16 cellular contexts compared by ENCODE assay signal in genomic region chr14:52348796-52349195, GRCh38. TPM values are rescaled to one million over a fixed set of nuclear protein-coding genes. Genes with fewer than 3 reads are reported as not detected.
DNase-seq lines count a peak whose midpoint lies in the region; ATAC-seq, FAIRE-seq and TF ChIP-seq lines count a peak whose summit lies in the region.
"Had no signal": no experiment of that assay in that cellular context is flagged by ENCODE, and none has a peak within 500 bp of the region (broad histone marks: within the 10 kb centered on the region; RNA-seq: fewer than 3 reads in every experiment).

No MANE protein-coding gene starts in this region.

- H3K4me1 Mint-ChIP-seq in MCF 10A (ENCODE audit: insufficient read depth, unreplicated experiment) = peaks cover 25% of the 10 kb centered on the region
- peaks cover 51% of the 10 kb centered on the region for H3K4me1 Mint-ChIP-seq in activated T-helper 1 cell treated with anti-CD3 and anti-CD28 coated beads, Interleukin-12 subunit alpha, Interleukin-12 subunit beta, Interleukin-2, Interleukin-4 antibody, amounts not matched to agents 30 ng/mL and 10 ng/mL and 1 ng/mL, durations not matched to agents 14 hours and 24 hours and 36 hours (ENCODE audit: low read depth)
- H3K4me1 Mint-ChIP-seq: neural crest cell had no signal

- CTCF ChIA-PET in MCF 10A (lab: Yijun Ruan, JAX) = no interaction called here

- H3K4me3 ChIP-seq in breast epithelium (no peak overlapping the region), fibroblast of the aortic adventitia (ENCODE audit: low read depth, low read length) (no peak overlapping the region)
- H3K4me3 ChIP-seq: left ventricle myocardium inferior, uterus had no signal

- no peaks in the 10 kb centered on the region for H3K9me3 ChIP-seq in breast epithelium
- H3K9me3 ChIP-seq: left ventricle myocardium inferior, uterus had no signal

- DNase-seq in MCF 10A (ENCODE audit: unreplicated experiment) = no peak
- DNase-seq in breast epithelium (ENCODE audit: low spot score in 2 of 2) = no peak
- no peak for DNase-seq in activated T-helper 1 cell treated with anti-CD3 and anti-CD28 coated beads, Interleukin-12 subunit alpha, Interleukin-12 subunit beta, Interleukin-2, Interleukin-4 antibody, amounts not matched to agents 30 ng/mL and 10 ng/mL and 1 ng/mL, durations not matched to agents 14 hours and 24 hours and 36 hours (ENCODE audit: low spot score)
- peak; percentile 59 for DNase-seq in fibroblast of the aortic adventitia (ENCODE audit: low read depth)
- DNase-seq in urothelium cell line (ENCODE audit: low spot score) = no peak
- DNase-seq in superior temporal gyrus (ENCODE audit: extremely low spot score) = no peak
- DNase-seq: activated CD4-positive, alpha-beta T cell treated with anti-CD3 and anti-CD28 coated beads for 36 hours; glutamatergic neuron; KBM-7; left ventricle myocardium inferior; NCI-H187; uterus had no signal

- no peak for TF ChIP-seq CTCF in MCF 10A (IDR thresholded peaks at IDR 0.05; ENCODE audit: unreplicated experiment)
- no peak for TF ChIP-seq CTCF in breast epithelium (IDR thresholded peaks at IDR 0.05)
- TF ChIP-seq CTCF in fibroblast of the aortic adventitia (IDR thresholded peaks at IDR 0.05; ENCODE audit: insufficient read depth, low read length) = no peak

- intact Hi-C loops in MCF 10A (cut with micrococcal nuclease) (no loop called here), breast epithelium (cut with DNase I; ENCODE audit: low total_unique reads) (no loop called here)
- intact Hi-C loops in activated T-helper 1 cell treated with anti-CD3 and anti-CD28 coated beads, Interleukin-12 subunit alpha, Interleukin-12 subunit beta, Interleukin-2, Interleukin-4 antibody, amounts not matched to agents 30 ng/mL and 10 ng/mL and 1 ng/mL, durations not matched to agents 14 hours and 24 hours and 36 hours (cut with micrococcal nuclease) = no loop called here

- no peak for ATAC-seq in GM21529 (IDR thresholded peaks at IDR 0.05; ENCODE audit: unreplicated experiment)
- ATAC-seq in HG02571 (IDR thresholded peaks at IDR 0.05; ENCODE audit: unreplicated experiment) = no peak
- ATAC-seq: activated CD4-positive, alpha-beta T cell treated with anti-CD3 and anti-CD28 coated beads for 36 hours; activated T-helper 17 cell treated with anti-CD3 and anti-CD28 coated beads, Interleukin-2, amount 50 U/mL, for 72 hours had no signal

- no peaks in the 10 kb centered on the region for H3K9me3 Mint-ChIP-seq in MCF 10A (ENCODE audit: unreplicated experiment)
- H3K9me3 Mint-ChIP-seq in activated T-helper 1 cell treated with anti-CD3 and anti-CD28 coated beads, Interleukin-12 subunit alpha, Interleukin-12 subunit beta, Interleukin-2, Interleukin-4 antibody, amounts not matched to agents 30 ng/mL and 10 ng/mL and 1 ng/mL, durations not matched to agents 14 hours and 24 hours and 36 hours = peaks cover 12% of the 10 kb centered on the region
- H3K9me3 Mint-ChIP-seq: activated T-helper 17 cell treated with anti-CD3 and anti-CD28 coated beads, Interleukin-2, amount 50 U/mL, for 72 hours had no signal

- BruUV-seq in MCF 10A (replicated peaks; lab: Mats Ljungman, UMichigan) = no TSS peak

- no peak overlapping the region for H3K27ac ChIP-seq in breast epithelium
- H3K27ac ChIP-seq: left ventricle myocardium inferior, uterus had no signal

- H3K4me3 Mint-ChIP-seq in MCF 10A (ENCODE audit: unreplicated experiment) = no peak overlapping the region
- no peak overlapping the region for H3K4me3 Mint-ChIP-seq in activated T-helper 1 cell treated with anti-CD3 and anti-CD28 coated beads, Interleukin-12 subunit alpha, Interleukin-12 subunit beta, Interleukin-2, Interleukin-4 antibody, amounts not matched to agents 30 ng/mL and 10 ng/mL and 1 ng/mL, durations not matched to agents 14 hours and 24 hours and 36 hours
- H3K4me3 Mint-ChIP-seq: activated CD4-positive, alpha-beta T cell treated with anti-CD3 and anti-CD28 coated beads for 36 hours; neural crest cell had no signal

- peak; percentile 63 for FAIRE-seq in urothelium cell line (lab: Jason Lieb, UNC)

- H3K36me3 ChIP-seq in breast epithelium = no peaks in the 10 kb centered on the region
- H3K36me3 ChIP-seq: left ventricle myocardium inferior, uterus had no signal

- no peaks in the 10 kb centered on the region for H3K4me1 ChIP-seq in breast epithelium

- H3K27ac Mint-ChIP-seq in MCF 10A (ENCODE audit: low read depth, unreplicated experiment) = peak overlapping the region; percentile 84
- H3K27ac Mint-ChIP-seq in activated T-helper 1 cell treated with anti-CD3 and anti-CD28 coated beads, Interleukin-12 subunit alpha, Interleukin-12 subunit beta, Interleukin-2, Interleukin-4 antibody, amounts not matched to agents 30 ng/mL and 10 ng/mL and 1 ng/mL, durations not matched to agents 14 hours and 24 hours and 36 hours = peak overlapping the region; percentile 85
- H3K27ac Mint-ChIP-seq: activated CD4-positive, alpha-beta T cell treated with anti-CD3 and anti-CD28 coated beads for 36 hours; activated T-helper 17 cell treated with anti-CD3 and anti-CD28 coated beads, Interleukin-2, amount 50 U/mL, for 72 hours had no signal

- H3K27me3 ChIP-seq in breast epithelium = no peaks in the 10 kb centered on the region
- H3K27me3 ChIP-seq: uterus had no signal

- no peak for TF ChIP-seq POLR2A in breast epithelium (IDR thresholded peaks at IDR 0.05)

- POLR2A ChIA-PET in MCF 10A (lab: Yijun Ruan, JAX) = no interaction called here

- H3K27me3 Mint-ChIP-seq in MCF 10A (ENCODE audit: insufficient read depth, unreplicated experiment) = no peaks in the 10 kb centered on the region
- H3K27me3 Mint-ChIP-seq in activated T-helper 1 cell treated with anti-CD3 and anti-CD28 coated beads, Interleukin-12 subunit alpha, Interleukin-12 subunit beta, Interleukin-2, Interleukin-4 antibody, amounts not matched to agents 30 ng/mL and 10 ng/mL and 1 ng/mL, durations not matched to agents 14 hours and 24 hours and 36 hours (ENCODE audit: insufficient read depth) = peaks cover 7% of the 10 kb centered on the region
- H3K27me3 Mint-ChIP-seq: activated T-helper 17 cell treated with anti-CD3 and anti-CD28 coated beads, Interleukin-2, amount 50 U/mL, for 72 hours had no signal

- no peaks in the 10 kb centered on the region for H3K36me3 Mint-ChIP-seq in MCF 10A (ENCODE audit: insufficient read depth, unreplicated experiment)
- peaks cover 14% of the 10 kb centered on the region for H3K36me3 Mint-ChIP-seq in activated T-helper 1 cell treated with anti-CD3 and anti-CD28 coated beads, Interleukin-12 subunit alpha, Interleukin-12 subunit beta, Interleukin-2, Interleukin-4 antibody, amounts not matched to agents 30 ng/mL and 10 ng/mL and 1 ng/mL, durations not matched to agents 14 hours and 24 hours and 36 hours (ENCODE audit: low read depth)

RNA-seq across cellular contexts. Expression of gene PTGER2, which starts 34.7 kb away (rescaled TPM):
- total RNA-seq in MCF 10A (2022) (0.12 TPM in 2 replicates), breast epithelium (1 to 10 TPM; 1.8 to 5.9 (median 4.9) TPM), fibroblast of the aortic adventitia (ENCODE audit: low replicate concordance) (1.6 and 50.1 TPM in 2 replicates)
- total RNA-seq in activated T-helper 1 cell treated with anti-CD3 and anti-CD28 coated beads, Interleukin-12 subunit alpha, Interleukin-12 subunit beta, Interleukin-2, Interleukin-4 antibody, amounts not matched to agents 30 ng/mL and 10 ng/mL and 1 ng/mL, durations not matched to agents 14 hours and 24 hours and 36 hours = 67.4 and 67.9 TPM in 2 replicates
- total RNA-seq: neural crest cell had no signal
